ENCODE assay signal across 19 cellular contexts in genomic region chr2:11869423-11869991, GRCh38.
DNase-seq lines count a peak whose midpoint lies in the region; ATAC-seq, FAIRE-seq and TF ChIP-seq lines count a peak whose summit lies in the region.
"Had no signal": no experiment of that assay in that cellular context is flagged by ENCODE, and none has a peak within 500 bp of the region (broad histone marks: within the 10 kb centered on the region; RNA-seq: fewer than 3 reads in every experiment).

No MANE protein-coding gene starts in this region.

- POLR2A ChIA-PET in K562 (lab: Yijun Ruan, JAX): interaction anchor here (1.2 kb wide), 1 partner anchor 112 kb away, joined by 3 read pairs; no protein-coding TSS in a partner anchor

- H3K9me1 ChIP-seq in K562 (ENCODE audit: control insufficient read depth, insufficient read depth, low read length): no peaks in the 10 kb centered on the region

- peak overlapping the region; percentile 18 for H3K18ac ChIP-seq in mesendoderm (ENCODE audit: low read length)

- H2BK15ac ChIP-seq in mesendoderm (replicated peaks; ENCODE audit: low read depth): no peak overlapping the region

- TF ChIP-seq RAD21 in K562 (CRISPR knock-in tag; conservative IDR thresholded peaks at IDR 0.05 in 1 of 2, IDR thresholded peaks at IDR 0.05 in 1 of 2): no peak

- peaks cover 17% of the 10 kb centered on the region for H3K27me3 Mint-ChIP-seq in activated CD8-positive, alpha-beta memory T cell treated with anti-CD3 and anti-CD28 coated beads, Interleukin-2, amount 10 ng/mL, durations not matched to agents 7 days and 5 days

- no peak overlapping the region for H3K27ac ChIP-seq in K562 (ENCODE audit: extremely low read depth, low read depth, low read length)
- no peak overlapping the region for H3K27ac ChIP-seq in mesendoderm (ENCODE audit: low read depth, low read length)
- H3K27ac ChIP-seq: A549, KMS-11 had no signal

- no peak overlapping the region for H4K5ac ChIP-seq in mesendoderm (ENCODE audit: low read length)

- TF ChIP-seq POLR2A in K562 (conservative IDR thresholded peaks at IDR 0.05): no peak

- in situ Hi-C loops in K562 (cut with MboI): loop anchor here (5.0 kb wide), 1 partner anchor 63 kb away; no protein-coding TSS in a partner anchor

- H3K4me1 Mint-ChIP-seq in activated CD8-positive, alpha-beta memory T cell treated with anti-CD3 and anti-CD28 coated beads, Interleukin-2, amount 10 ng/mL, durations not matched to agents 7 days and 5 days: no peaks in the 10 kb centered on the region

- H3K4me3 Mint-ChIP-seq in activated CD8-positive, alpha-beta memory T cell treated with anti-CD3 and anti-CD28 coated beads, Interleukin-2, amount 10 ng/mL, durations not matched to agents 7 days and 5 days: no peak overlapping the region

- H3K9ac ChIP-seq in K562 (ENCODE audit: insufficient read depth in 1 of 2, low read depth in 2 of 2, low read length in 2 of 2): no peak overlapping the region
- no peak overlapping the region for H3K9ac ChIP-seq in mesendoderm (ENCODE audit: low read length)
- H3K9ac ChIP-seq: KMS-11 had no signal

- H2BK120ac ChIP-seq in mesendoderm (ENCODE audit: low read depth, low read length): no peak overlapping the region

- H3K27me3 ChIP-seq in K562 (ENCODE audit: control insufficient read depth in 2 of 2, insufficient read depth in 2 of 2, low read length in 2 of 2) (no peaks in the 10 kb centered on the region), mesendoderm (ENCODE audit: insufficient read depth, low read length, poor library complexity) (no peaks in the 10 kb centered on the region)

- no peak overlapping the region for H3K23ac ChIP-seq in mesendoderm (ENCODE audit: low read length)

- H3K79me2 ChIP-seq in K562 (ENCODE audit: control insufficient read depth, insufficient read depth, low read length) (no peaks in the 10 kb centered on the region), mesendoderm (ENCODE audit: control insufficient read depth, insufficient read depth, low read length) (no peaks in the 10 kb centered on the region)

- no peak overlapping the region for H2AK5ac ChIP-seq in mesendoderm (ENCODE audit: low read length)

- no TSS peak for BruUV-seq in K562 (replicated peaks; lab: Mats Ljungman, UMichigan)

- no peak overlapping the region for H3K4ac ChIP-seq in mesendoderm (ENCODE audit: low read depth, low read length)

- H3K36me3 Mint-ChIP-seq in activated CD8-positive, alpha-beta memory T cell treated with anti-CD3 and anti-CD28 coated beads, Interleukin-2, amount 10 ng/mL, durations not matched to agents 7 days and 5 days: no peaks in the 10 kb centered on the region

- CTCF ChIA-PET in activated CD8-positive, alpha-beta memory T cell treated with anti-CD3 and anti-CD28 coated beads, Interleukin-2, amount 10 ng/mL, durations not matched to agents 7 days and 5 days (lab: Charles Lee): no interaction called here
- CTCF ChIA-PET in K562 (lab: Yijun Ruan, JAX; ENCODE audit: low intra/inter-chr PET ratio): no interaction called here

- H3K4me1 ChIP-seq in K562 (replicated peaks in 1 of 2; ENCODE audit: control insufficient read depth in 2 of 2, insufficient read depth in 2 of 2, low read length in 2 of 2): peaks cover 9 to 60% of the 10 kb centered on the region in 2 experiments
- no peaks in the 10 kb centered on the region for H3K4me1 ChIP-seq in mesendoderm (ENCODE audit: control insufficient read depth, low read depth, low read length)
- H3K4me1 ChIP-seq: A549 had no signal

- TF ChIP-seq CTCF in K562 (IDR thresholded peaks at IDR 0.05 in 2 of 3, conservative IDR thresholded peaks at IDR 0.05 in 1 of 3; ENCODE audit: insufficient read depth in 2 of 3, low read depth in 1 of 3, low read length in 3 of 3): no peak
- TF ChIP-seq CTCF in GM20000 (IDR thresholded peaks at IDR 0.05; ENCODE audit: extremely low read depth, missing control alignments): no peak

- ATAC-seq in activated CD8-positive, alpha-beta memory T cell treated with anti-CD3 and anti-CD28 coated beads, Interleukin-2, amount 10 ng/mL, durations not matched to agents 7 days and 5 days: no peak
- ATAC-seq in K562 (no peak), GM18909 (IDR thresholded peaks at IDR 0.05; ENCODE audit: poor library complexity, unreplicated experiment) (no peak)
- ATAC-seq: A549, HepG2 had no signal

- no peak overlapping the region for H3K4me2 ChIP-seq in K562 (ENCODE audit: insufficient read depth, low read length)
- H3K4me2 ChIP-seq in mesendoderm (ENCODE audit: low read length): no peak overlapping the region
- H3K4me2 ChIP-seq: A549, KMS-11 had no signal

- DNase-seq in activated CD8-positive, alpha-beta memory T cell treated with anti-CD3 and anti-CD28 coated beads, Interleukin-2, amount 10 ng/mL, durations not matched to agents 7 days and 5 days: peak; percentile 14
- no peak for DNase-seq in activated CD8-positive, alpha-beta memory T cell treated with anti-CD3 and anti-CD28 coated beads, Interleukin-2, amount 50 U/mL, for 48 hours
- DNase-seq in K562 (ENCODE audit: extremely low read depth in 1 of 4, low spot score in 3 of 4) (no peak), mesendoderm (no peak), retina (peak; percentile 19), GM20000 (ENCODE audit: low spot score) (no peak), pons (ENCODE audit: low spot score) (no peak)
- DNase-seq: C1 segment of cervical spinal cord, DND-41, NCI-H146, NCI-H345, NCI-H69, SHP77 treated with DMSO at 0.1 percent for 48 hours had no signal

- H3K36me3 ChIP-seq in K562 (ENCODE audit: control insufficient read depth, insufficient read depth, low read length): no peaks in the 10 kb centered on the region
- H3K36me3 ChIP-seq in mesendoderm (ENCODE audit: control insufficient read depth, insufficient read depth, low read length): no peaks in the 10 kb centered on the region

- WGBS in K562 (ENCODE audit: insufficient coverage, low coverage, missing lambda C conversion rate): 46% methylated on average over 6 of the region's 8 CpGs
- WGBS in mesendoderm (ENCODE audit: extremely low coverage, insufficient coverage, low lambda C conversion rate): no CpG with 5 or more reads among the region's 8 CpGs

- H3K56ac ChIP-seq in mesendoderm (ENCODE audit: low read length): no peak overlapping the region

- no peak overlapping the region for H2BK5ac ChIP-seq in mesendoderm (ENCODE audit: low read length)

- no peaks in the 10 kb centered on the region for H3K79me1 ChIP-seq in mesendoderm (ENCODE audit: low read length)

- H3K9me3 ChIP-seq in K562 (replicated peaks; ENCODE audit: control insufficient read depth, insufficient read depth, low read depth, low read length): no peaks in the 10 kb centered on the region
- H3K9me3 ChIP-seq: A549 had no signal

- intact Hi-C loops in K562 (cut with micrococcal nuclease): loop anchor here (2.0 kb wide), 1 partner anchor 71 kb away; no protein-coding TSS in a partner anchor

- no peak for TF ChIP-seq EP300 in K562 (IDR thresholded peaks at IDR 0.05; ENCODE audit: low read length)

- FAIRE-seq in K562 (lab: Jason Lieb, UNC): no peak
- FAIRE-seq: A549, G401.6, H54, HepG2 had no signal

- H3K4me3 ChIP-seq in K562: no peak overlapping the region
- no peak overlapping the region for H3K4me3 ChIP-seq in mesendoderm (ENCODE audit: low read length)
- H3K4me3 ChIP-seq: A549 had no signal

- H4K20me1 ChIP-seq in K562 (replicated peaks; ENCODE audit: control insufficient read depth, insufficient read depth, low read length): no peaks in the 10 kb centered on the region

- H2AFZ ChIP-seq in K562 (ENCODE audit: low read depth, low read length): peak overlapping the region; percentile 15

- H3K9me3 Mint-ChIP-seq in activated CD8-positive, alpha-beta memory T cell treated with anti-CD3 and anti-CD28 coated beads, Interleukin-2, amount 10 ng/mL, durations not matched to agents 7 days and 5 days (ENCODE audit: low read depth): no peaks in the 10 kb centered on the region

- H4K8ac ChIP-seq in mesendoderm (ENCODE audit: low read depth, low read length): no peak overlapping the region

- no peak overlapping the region for H3K27ac Mint-ChIP-seq in activated CD8-positive, alpha-beta memory T cell treated with anti-CD3 and anti-CD28 coated beads, Interleukin-2, amount 10 ng/mL, durations not matched to agents 7 days and 5 days

TF ChIP-seq in K562, 482 proteins besides CTCF, POLR2A, EP300 and RAD21 (continues in another document):
- no peak for TF ChIP-seq ZFX (CRISPR knock-in tag; IDR thresholded peaks at IDR 0.05)
- TF ChIP-seq GATA2 (CRISPR knock-in tag; IDR thresholded peaks at IDR 0.05): no peak
- TF ChIP-seq ETS2 (tag; IDR thresholded peaks at IDR 0.05; ENCODE audit: borderline replicate concordance, poor library complexity, severe bottlenecking): no peak
- TF ChIP-seq ZNF79 (CRISPR knock-in tag; IDR thresholded peaks at IDR 0.05; ENCODE audit: low read depth): no peak
- no peak for TF ChIP-seq ZNF778 (CRISPR knock-in tag; IDR thresholded peaks at IDR 0.05)
- TF ChIP-seq ZNF175 (CRISPR knock-in tag; IDR thresholded peaks at IDR 0.05; ENCODE audit: low read depth): no peak
- TF ChIP-seq, protein P1, sequence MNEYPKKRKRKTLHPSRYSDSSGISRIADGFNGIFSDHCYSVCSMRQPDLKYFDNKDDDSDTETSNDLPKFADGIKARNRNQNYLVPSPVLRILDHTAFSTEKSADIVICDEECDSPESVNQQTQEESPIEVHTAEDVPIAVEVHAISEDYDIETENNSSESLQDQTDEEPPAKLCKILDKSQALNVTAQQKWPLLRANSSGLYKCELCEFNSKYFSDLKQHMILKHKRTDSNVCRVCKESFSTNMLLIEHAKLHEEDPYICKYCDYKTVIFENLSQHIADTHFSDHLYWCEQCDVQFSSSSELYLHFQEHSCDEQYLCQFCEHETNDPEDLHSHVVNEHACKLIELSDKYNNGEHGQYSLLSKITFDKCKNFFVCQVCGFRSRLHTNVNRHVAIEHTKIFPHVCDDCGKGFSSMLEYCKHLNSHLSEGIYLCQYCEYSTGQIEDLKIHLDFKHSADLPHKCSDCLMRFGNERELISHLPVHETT (CRISPR knock-in tag; conservative IDR thresholded peaks at IDR 0.05 in 1 of 2, IDR thresholded peaks at IDR 0.05 in 1 of 2): no peak
- TF ChIP-seq TEAD2 (tag; IDR thresholded peaks at IDR 0.05): no peak
- no peak for TF ChIP-seq NCOA4 (IDR thresholded peaks at IDR 0.05; ENCODE audit: partially characterized antibody)
- TF ChIP-seq, protein P2, sequence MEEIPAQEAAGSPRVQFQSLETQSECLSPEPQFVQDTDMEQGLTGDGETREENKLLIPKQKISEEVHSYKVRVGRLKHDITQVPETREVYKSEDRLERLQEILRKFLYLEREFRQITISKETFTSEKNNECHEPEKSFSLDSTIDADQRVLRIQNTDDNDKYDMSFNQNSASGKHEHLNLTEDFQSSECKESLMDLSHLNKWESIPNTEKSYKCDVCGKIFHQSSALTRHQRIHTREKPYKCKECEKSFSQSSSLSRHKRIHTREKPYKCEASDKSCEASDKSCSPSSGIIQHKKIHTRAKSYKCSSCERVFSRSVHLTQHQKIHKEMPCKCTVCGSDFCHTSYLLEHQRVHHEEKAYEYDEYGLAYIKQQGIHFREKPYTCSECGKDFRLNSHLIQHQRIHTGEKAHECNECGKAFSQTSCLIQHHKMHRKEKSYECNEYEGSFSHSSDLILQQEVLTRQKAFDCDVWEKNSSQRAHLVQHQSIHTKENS (CRISPR knock-in tag; IDR thresholded peaks at IDR 0.05): no peak

Comparison
In these comparisons a context has a peak if more than half of its experiments do, and no peak if none do; other contexts are left out.
1. DNase-seq: peak in activated CD8-positive, alpha-beta memory T cell treated with anti-CD3 and anti-CD28 coated beads, Interleukin-2, amount 10 ng/mL, durations not matched to agents 7 days and 5 days (single experiment) and retina (single experiment); none in activated CD8-positive, alpha-beta memory T cell treated with anti-CD3 and anti-CD28 coated beads, Interleukin-2, amount 50 U/mL, for 48 hours (single experiment), K562 (0 of 4), mesendoderm (single experiment), GM20000 (single experiment) and pons (single experiment).